Comparison of ENCODE assay signal across 1 cellular context in the genomic region with DNA sequence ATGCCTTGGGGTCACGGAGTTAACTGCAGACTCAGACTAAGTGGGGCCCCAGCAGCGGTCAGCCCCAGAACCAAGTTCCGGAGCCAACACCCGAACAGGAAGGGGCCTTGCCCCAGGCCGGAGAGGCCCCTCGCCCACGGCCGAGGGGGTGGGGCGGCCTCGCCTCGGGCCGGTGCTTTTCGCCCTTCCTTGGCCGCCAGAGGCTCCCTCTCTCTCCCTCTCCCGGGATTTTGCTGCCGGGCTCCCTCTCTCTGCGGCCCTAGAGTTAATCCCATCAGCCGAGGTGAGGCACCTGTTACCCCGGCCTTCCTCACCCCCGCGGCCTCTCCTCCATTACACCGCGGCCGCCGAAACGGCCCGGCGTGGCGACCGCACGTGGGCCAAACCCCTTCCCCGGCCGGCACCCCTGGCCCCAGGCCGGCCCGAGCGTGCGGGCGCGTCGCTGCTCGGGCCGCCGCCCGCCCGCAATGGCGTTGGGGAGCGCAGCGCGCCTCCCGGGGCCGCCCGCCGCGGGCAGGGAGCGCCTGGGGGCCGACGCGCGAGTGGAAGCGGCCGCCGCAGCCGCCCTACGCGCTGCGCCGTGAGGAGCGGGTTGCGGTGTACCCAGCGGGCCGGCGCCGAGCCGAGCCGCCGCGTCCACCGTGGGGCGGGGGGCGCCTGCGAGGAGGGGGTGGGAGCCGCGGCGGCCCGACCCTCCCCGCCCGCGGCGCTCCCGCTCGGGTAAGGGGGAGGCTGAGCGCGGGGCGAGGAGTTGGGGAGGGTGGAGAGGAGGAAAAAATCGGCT.
A peak's percentile ranks its signal among the peaks of the same experiment; 100 is the strongest.
TF ChIP-seq lines count a peak whose summit lies in the region.

A gene (plus strand): TSS at position 175 of the 784 bp plus-strand sequence. CDS start 2,520 bp downstream, outside the sequence.

TF ChIP-seq in HepG2, 621 proteins besides CTCF, POLR2A, EP300 and RAD21 (continued from another document and continues in another):
- TF ChIP-seq ESRRA (CRISPR knock-in tag; IDR thresholded peaks at IDR 0.05; ENCODE audit: low read depth) (no peak; the same call in 1 of the 2 replicates), CHD4 (IDR thresholded peaks at IDR 0.05; ENCODE audit: borderline replicate concordance, low read length) (no peak), ARHGAP35 (CRISPR knock-in tag; IDR thresholded peaks at IDR 0.05; ENCODE audit: borderline replicate concordance) (peak; percentile 49; the same call in 1 of the 2 replicates), ZNF530 (CRISPR knock-in tag; IDR thresholded peaks at IDR 0.05; ENCODE audit: low read depth) (no peak), ZBTB3 (CRISPR knock-in tag; IDR thresholded peaks at IDR 0.05; ENCODE audit: borderline replicate concordance, low read depth) (no peak), ZNF501 (CRISPR knock-in tag; IDR thresholded peaks at IDR 0.05) (no peak), NR2F2 (IDR thresholded peaks at IDR 0.05; ENCODE audit: borderline replicate concordance, low read depth) (no peak), ATF7-NPFF (CRISPR knock-in tag; IDR thresholded peaks at IDR 0.05; ENCODE audit: low read depth) (no peak; the same call in 1 of the 2 replicates), RARG (CRISPR knock-in tag; IDR thresholded peaks at IDR 0.05; ENCODE audit: low read depth) (no peak), SOX13 (IDR thresholded peaks at IDR 0.05) (no peak), SOX13 (CRISPR knock-in tag; conservative IDR thresholded peaks at IDR 0.05 in 1 of 2, IDR thresholded peaks at IDR 0.05 in 1 of 2) (peak in 1 of 2 experiments; percentile 40; a peak in 2 of 4 replicates), MYC (CRISPR knock-in tag; IDR thresholded peaks at IDR 0.05; ENCODE audit: borderline replicate concordance) (peak; percentile 69; the same call in 1 of the 2 replicates), IKZF1 (IDR thresholded peaks at IDR 0.05) (no peak), GTF3A (CRISPR knock-in tag; conservative IDR thresholded peaks at IDR 0.05) (no peak), CEBPG (CRISPR knock-in tag; IDR thresholded peaks at IDR 0.05) (0 out of 2 replicates have a peak, but pooled peaks have one; percentile 8), SAFB2 (CRISPR knock-in tag; IDR thresholded peaks at IDR 0.05; ENCODE audit: borderline replicate concordance, low read depth) (no peak; the same call in 1 of the 2 replicates), ZNF747 (CRISPR knock-in tag; IDR thresholded peaks at IDR 0.05; ENCODE audit: borderline replicate concordance) (peak; percentile 69; the same call in 1 of the 2 replicates), HES4 (CRISPR knock-in tag; IDR thresholded peaks at IDR 0.05; ENCODE audit: borderline replicate concordance) (peak; percentile 50; the same call in 1 of the 2 replicates), NFKB2 (CRISPR knock-in tag; IDR thresholded peaks at IDR 0.05; ENCODE audit: borderline replicate concordance) (peak; percentile 57; the same call in 1 of the 2 replicates), SMYD3 (CRISPR knock-in tag; IDR thresholded peaks at IDR 0.05) (no peak), PRMT3 (CRISPR knock-in tag; IDR thresholded peaks at IDR 0.05; ENCODE audit: borderline replicate concordance, low read depth) (no peak; the same call in 1 of the 2 replicates), KDM6A (CRISPR knock-in tag; IDR thresholded peaks at IDR 0.05; ENCODE audit: low read depth) (no peak), HMGA1 (CRISPR knock-in tag; conservative IDR thresholded peaks at IDR 0.05) (no peak), ATF1 (CRISPR knock-in tag; IDR thresholded peaks at IDR 0.05) (no peak), CCAR2 (optimal IDR thresholded peaks at IDR 0.05; ENCODE audit: low read depth, low read length) (no peak), ZNF331 (CRISPR knock-in tag; IDR thresholded peaks at IDR 0.05) (peak; percentile 75), TCF12 (IDR thresholded peaks at IDR 0.05) (no peak), TCF12 (CRISPR knock-in tag; IDR thresholded peaks at IDR 0.05) (0 out of 2 replicates have a peak, but pooled peaks have one; percentile 28), NFE2L2 (IDR thresholded peaks at IDR 0.05; ENCODE audit: low read length) (no peak), SNAI1 (CRISPR knock-in tag; IDR thresholded peaks at IDR 0.05; ENCODE audit: borderline replicate concordance) (peak; percentile 91), TBP (CRISPR knock-in tag; IDR thresholded peaks at IDR 0.05) (no peak), KMT2B (CRISPR knock-in tag; IDR thresholded peaks at IDR 0.05) (peak; percentile 72; the same call in 1 of the 2 replicates)
- TF ChIP-seq, protein P1, sequence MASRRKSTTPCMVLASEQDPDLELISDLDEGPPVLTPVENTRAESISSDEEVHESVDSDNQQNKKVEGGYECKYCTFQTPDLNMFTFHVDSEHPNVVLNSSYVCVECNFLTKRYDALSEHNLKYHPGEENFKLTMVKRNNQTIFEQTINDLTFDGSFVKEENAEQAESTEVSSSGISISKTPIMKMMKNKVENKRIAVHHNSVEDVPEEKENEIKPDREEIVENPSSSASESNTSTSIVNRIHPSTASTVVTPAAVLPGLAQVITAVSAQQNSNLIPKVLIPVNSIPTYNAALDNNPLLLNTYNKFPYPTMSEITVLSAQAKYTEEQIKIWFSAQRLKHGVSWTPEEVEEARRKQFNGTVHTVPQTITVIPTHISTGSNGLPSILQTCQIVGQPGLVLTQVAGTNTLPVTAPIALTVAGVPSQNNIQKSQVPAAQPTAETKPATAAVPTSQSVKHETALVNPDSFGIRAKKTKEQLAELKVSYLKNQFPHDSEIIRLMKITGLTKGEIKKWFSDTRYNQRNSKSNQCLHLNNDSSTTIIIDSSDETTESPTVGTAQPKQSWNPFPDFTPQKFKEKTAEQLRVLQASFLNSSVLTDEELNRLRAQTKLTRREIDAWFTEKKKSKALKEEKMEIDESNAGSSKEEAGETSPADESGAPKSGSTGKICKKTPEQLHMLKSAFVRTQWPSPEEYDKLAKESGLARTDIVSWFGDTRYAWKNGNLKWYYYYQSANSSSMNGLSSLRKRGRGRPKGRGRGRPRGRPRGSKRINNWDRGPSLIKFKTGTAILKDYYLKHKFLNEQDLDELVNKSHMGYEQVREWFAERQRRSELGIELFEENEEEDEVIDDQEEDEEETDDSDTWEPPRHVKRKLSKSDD (CRISPR knock-in tag; IDR thresholded peaks at IDR 0.05; ENCODE audit: low read depth): no peak
- TF ChIP-seq, protein P2, sequence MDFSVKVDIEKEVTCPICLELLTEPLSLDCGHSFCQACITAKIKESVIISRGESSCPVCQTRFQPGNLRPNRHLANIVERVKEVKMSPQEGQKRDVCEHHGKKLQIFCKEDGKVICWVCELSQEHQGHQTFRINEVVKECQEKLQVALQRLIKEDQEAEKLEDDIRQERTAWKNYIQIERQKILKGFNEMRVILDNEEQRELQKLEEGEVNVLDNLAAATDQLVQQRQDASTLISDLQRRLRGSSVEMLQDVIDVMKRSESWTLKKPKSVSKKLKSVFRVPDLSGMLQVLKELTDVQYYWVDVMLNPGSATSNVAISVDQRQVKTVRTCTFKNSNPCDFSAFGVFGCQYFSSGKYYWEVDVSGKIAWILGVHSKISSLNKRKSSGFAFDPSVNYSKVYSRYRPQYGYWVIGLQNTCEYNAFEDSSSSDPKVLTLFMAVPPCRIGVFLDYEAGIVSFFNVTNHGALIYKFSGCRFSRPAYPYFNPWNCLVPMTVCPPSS (IDR thresholded peaks at IDR 0.05): no peak
- TF ChIP-seq, protein P3, sequence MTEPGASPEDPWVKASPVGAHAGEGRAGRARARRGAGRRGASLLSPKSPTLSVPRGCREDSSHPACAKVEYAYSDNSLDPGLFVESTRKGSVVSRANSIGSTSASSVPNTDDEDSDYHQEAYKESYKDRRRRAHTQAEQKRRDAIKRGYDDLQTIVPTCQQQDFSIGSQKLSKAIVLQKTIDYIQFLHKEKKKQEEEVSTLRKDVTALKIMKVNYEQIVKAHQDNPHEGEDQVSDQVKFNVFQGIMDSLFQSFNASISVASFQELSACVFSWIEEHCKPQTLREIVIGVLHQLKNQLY (CRISPR knock-in tag; IDR thresholded peaks at IDR 0.05): no peak
- TF ChIP-seq, protein P4, sequence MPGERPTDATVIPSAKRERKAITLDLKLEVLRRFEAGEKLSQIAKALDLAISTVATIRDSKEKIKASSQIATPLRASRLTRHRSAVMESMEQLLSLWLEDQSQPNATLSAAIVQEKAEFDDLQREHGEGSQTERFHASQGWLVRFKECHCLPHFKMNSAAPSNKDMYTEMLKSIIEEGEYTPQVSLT (CRISPR knock-in tag; IDR thresholded peaks at IDR 0.05; ENCODE audit: borderline replicate concordance, low read depth): no peak
- TF ChIP-seq, protein P5, sequence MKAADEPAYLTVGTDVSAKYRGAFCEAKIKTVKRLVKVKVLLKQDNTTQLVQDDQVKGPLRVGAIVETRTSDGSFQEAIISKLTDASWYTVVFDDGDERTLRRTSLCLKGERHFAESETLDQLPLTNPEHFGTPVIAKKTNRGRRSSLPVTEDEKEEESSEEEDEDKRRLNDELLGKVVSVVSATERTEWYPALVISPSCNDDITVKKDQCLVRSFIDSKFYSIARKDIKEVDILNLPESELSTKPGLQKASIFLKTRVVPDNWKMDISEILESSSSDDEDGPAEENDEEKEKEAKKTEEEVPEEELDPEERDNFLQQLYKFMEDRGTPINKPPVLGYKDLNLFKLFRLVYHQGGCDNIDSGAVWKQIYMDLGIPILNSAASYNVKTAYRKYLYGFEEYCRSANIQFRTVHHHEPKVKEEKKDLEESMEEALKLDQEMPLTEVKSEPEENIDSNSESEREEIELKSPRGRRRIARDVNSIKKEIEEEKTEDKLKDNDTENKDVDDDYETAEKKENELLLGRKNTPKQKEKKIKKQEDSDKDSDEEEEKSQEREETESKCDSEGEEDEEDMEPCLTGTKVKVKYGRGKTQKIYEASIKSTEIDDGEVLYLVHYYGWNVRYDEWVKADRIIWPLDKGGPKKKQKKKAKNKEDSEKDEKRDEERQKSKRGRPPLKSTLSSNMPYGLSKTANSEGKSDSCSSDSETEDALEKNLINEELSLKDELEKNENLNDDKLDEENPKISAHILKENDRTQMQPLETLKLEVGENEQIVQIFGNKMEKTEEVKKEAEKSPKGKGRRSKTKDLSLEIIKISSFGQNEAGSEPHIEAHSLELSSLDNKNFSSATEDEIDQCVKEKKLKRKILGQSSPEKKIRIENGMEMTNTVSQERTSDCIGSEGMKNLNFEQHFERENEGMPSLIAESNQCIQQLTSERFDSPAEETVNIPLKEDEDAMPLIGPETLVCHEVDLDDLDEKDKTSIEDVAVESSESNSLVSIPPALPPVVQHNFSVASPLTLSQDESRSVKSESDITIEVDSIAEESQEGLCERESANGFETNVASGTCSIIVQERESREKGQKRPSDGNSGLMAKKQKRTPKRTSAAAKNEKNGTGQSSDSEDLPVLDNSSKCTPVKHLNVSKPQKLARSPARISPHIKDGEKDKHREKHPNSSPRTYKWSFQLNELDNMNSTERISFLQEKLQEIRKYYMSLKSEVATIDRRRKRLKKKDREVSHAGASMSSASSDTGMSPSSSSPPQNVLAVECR (CRISPR knock-in tag; IDR thresholded peaks at IDR 0.05; ENCODE audit: borderline replicate concordance): peak; percentile 56; the same call in 1 of the 2 replicates
- TF ChIP-seq, protein P6, sequence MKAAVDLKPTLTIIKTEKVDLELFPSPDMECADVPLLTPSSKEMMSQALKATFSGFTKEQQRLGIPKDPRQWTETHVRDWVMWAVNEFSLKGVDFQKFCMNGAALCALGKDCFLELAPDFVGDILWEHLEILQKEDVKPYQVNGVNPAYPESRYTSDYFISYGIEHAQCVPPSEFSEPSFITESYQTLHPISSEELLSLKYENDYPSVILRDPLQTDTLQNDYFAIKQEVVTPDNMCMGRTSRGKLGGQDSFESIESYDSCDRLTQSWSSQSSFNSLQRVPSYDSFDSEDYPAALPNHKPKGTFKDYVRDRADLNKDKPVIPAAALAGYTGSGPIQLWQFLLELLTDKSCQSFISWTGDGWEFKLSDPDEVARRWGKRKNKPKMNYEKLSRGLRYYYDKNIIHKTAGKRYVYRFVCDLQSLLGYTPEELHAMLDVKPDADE (CRISPR knock-in tag; IDR thresholded peaks at IDR 0.05): no peak
- TF ChIP-seq, protein P7, sequence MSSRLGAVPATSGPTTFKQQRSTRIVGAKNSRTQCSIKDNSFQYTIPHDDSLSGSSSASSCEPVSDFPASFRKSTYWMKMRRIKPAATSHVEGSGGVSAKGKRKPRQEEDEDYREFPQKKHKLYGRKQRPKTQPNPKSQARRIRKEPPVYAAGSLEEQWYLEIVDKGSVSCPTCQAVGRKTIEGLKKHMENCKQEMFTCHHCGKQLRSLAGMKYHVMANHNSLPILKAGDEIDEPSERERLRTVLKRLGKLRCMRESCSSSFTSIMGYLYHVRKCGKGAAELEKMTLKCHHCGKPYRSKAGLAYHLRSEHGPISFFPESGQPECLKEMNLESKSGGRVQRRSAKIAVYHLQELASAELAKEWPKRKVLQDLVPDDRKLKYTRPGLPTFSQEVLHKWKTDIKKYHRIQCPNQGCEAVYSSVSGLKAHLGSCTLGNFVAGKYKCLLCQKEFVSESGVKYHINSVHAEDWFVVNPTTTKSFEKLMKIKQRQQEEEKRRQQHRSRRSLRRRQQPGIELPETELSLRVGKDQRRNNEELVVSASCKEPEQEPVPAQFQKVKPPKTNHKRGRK (CRISPR knock-in tag; IDR thresholded peaks at IDR 0.05): no peak
- TF ChIP-seq, protein P8, sequence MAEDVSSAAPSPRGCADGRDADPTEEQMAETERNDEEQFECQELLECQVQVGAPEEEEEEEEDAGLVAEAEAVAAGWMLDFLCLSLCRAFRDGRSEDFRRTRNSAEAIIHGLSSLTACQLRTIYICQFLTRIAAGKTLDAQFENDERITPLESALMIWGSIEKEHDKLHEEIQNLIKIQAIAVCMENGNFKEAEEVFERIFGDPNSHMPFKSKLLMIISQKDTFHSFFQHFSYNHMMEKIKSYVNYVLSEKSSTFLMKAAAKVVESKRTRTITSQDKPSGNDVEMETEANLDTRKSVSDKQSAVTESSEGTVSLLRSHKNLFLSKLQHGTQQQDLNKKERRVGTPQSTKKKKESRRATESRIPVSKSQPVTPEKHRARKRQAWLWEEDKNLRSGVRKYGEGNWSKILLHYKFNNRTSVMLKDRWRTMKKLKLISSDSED (CRISPR knock-in tag; IDR thresholded peaks at IDR 0.05): no peak
- TF ChIP-seq, protein P9, sequence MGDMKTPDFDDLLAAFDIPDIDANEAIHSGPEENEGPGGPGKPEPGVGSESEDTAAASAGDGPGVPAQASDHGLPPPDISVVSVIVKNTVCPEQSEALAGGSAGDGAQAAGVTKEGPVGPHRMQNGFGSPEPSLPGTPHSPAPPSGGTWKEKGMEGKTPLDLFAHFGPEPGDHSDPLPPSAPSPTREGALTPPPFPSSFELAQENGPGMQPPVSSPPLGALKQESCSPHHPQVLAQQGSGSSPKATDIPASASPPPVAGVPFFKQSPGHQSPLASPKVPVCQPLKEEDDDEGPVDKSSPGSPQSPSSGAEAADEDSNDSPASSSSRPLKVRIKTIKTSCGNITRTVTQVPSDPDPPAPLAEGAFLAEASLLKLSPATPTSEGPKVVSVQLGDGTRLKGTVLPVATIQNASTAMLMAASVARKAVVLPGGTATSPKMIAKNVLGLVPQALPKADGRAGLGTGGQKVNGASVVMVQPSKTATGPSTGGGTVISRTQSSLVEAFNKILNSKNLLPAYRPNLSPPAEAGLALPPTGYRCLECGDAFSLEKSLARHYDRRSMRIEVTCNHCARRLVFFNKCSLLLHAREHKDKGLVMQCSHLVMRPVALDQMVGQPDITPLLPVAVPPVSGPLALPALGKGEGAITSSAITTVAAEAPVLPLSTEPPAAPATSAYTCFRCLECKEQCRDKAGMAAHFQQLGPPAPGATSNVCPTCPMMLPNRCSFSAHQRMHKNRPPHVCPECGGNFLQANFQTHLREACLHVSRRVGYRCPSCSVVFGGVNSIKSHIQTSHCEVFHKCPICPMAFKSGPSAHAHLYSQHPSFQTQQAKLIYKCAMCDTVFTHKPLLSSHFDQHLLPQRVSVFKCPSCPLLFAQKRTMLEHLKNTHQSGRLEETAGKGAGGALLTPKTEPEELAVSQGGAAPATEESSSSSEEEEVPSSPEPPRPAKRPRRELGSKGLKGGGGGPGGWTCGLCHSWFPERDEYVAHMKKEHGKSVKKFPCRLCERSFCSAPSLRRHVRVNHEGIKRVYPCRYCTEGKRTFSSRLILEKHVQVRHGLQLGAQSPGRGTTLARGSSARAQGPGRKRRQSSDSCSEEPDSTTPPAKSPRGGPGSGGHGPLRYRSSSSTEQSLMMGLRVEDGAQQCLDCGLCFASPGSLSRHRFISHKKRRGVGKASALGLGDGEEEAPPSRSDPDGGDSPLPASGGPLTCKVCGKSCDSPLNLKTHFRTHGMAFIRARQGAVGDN (CRISPR knock-in tag; IDR thresholded peaks at IDR 0.05): peak; percentile 92
